ENCODE assay signal across 8 cellular contexts in the genomic region with DNA sequence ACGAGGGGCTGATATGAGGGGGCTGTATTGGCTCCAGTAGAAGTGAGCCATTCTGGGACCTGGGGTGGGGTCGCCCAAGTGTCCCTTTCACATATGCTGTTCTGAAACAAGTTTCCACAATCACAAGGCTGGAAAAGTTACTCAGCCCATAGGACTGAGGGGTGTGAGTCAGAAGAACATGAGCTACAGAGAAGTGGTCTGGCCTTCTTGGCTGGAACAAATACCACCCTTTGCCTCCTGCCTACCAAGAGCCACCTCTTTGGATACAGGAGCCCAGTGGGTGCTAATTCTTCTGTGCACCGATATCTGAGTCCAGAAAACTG. TPM values are rescaled to one million over a fixed set of nuclear protein-coding genes. Genes with fewer than 3 reads are reported as not detected.
DNase-seq lines count a peak whose midpoint lies in the region; ATAC-seq and TF ChIP-seq lines count a peak whose summit lies in the region.

No MANE protein-coding gene starts in this region.

- peaks cover 18% of the 10 kb centered on the region for H3K4me1 Mint-ChIP-seq in activated naive CD4-positive, alpha-beta T cell treated with anti-CD3 and anti-CD28 coated beads, Interleukin-2, amount 10 ng/mL, durations not matched to agents 7 days and 5 days
- H3K4me1 Mint-ChIP-seq in activated CD8-positive, alpha-beta T cell treated with anti-CD3 and anti-CD28 coated beads for 36 hours (ENCODE audit: low read depth), result peaks cover 16% of the 10 kb centered on the region
- H3K4me1 Mint-ChIP-seq in immature natural killer cell, result peaks cover 18 to 19% of the 10 kb centered on the region in 2 donors

- POLR2A ChIA-PET in activated CD8-positive, alpha-beta T cell treated with anti-CD3 and anti-CD28 coated beads for 36 hours (lab: Charles Lee), result interaction anchor here (0.7 to 2.1 kb wide), 7 partner anchors 10 to 139 kb away, joined by 3 to 12 read pairs (median 5); a partner anchor contains a TSS

- peak overlapping the region; percentile 97 to 100 (median 100) for H3K27ac ChIP-seq in thyroid gland

- no peaks in the 10 kb centered on the region for H3K27me3 ChIP-seq in thyroid gland

- no peak for TF ChIP-seq CTCF in activated CD8-positive, alpha-beta T cell treated with anti-CD3 and anti-CD28 coated beads for 36 hours (IDR thresholded peaks at IDR 0.05)
- TF ChIP-seq CTCF in thyroid gland (IDR thresholded peaks at IDR 0.05), result no peak

- no peaks in the 10 kb centered on the region for H3K9me3 ChIP-seq in thyroid gland

- no peaks in the 10 kb centered on the region for H3K9me3 Mint-ChIP-seq in activated naive CD4-positive, alpha-beta T cell treated with anti-CD3 and anti-CD28 coated beads, Interleukin-2, amount 10 ng/mL, durations not matched to agents 7 days and 5 days
- no peaks in the 10 kb centered on the region for H3K9me3 Mint-ChIP-seq in activated CD8-positive, alpha-beta T cell treated with anti-CD3 and anti-CD28 coated beads for 36 hours
- H3K9me3 Mint-ChIP-seq in immature natural killer cell, result no peaks in the 10 kb centered on the region

- no peak for ATAC-seq in activated CD8-positive, alpha-beta T cell treated with anti-CD3 and anti-CD28 coated beads for 36 hours
- ATAC-seq in GM18517 (IDR thresholded peaks at IDR 0.05; ENCODE audit: unreplicated experiment) (no peak), GM21360 (IDR thresholded peaks at IDR 0.05; ENCODE audit: unreplicated experiment) (no peak), HG02623 (IDR thresholded peaks at IDR 0.05; ENCODE audit: unreplicated experiment) (no peak)

- H3K36me3 ChIP-seq in thyroid gland, result no peaks in the 10 kb centered on the region

- DNase-seq in activated naive CD4-positive, alpha-beta T cell treated with anti-CD3 and anti-CD28 coated beads, Interleukin-2, amount 10 ng/mL, durations not matched to agents 7 days and 5 days, result no peak
- DNase-seq in activated naive CD4-positive, alpha-beta T cell treated with Interleukin-2 at 50 U/mL for 16 hours, result no peak
- no peak for DNase-seq in activated CD8-positive, alpha-beta T cell treated with anti-CD3 and anti-CD28 coated beads for 36 hours
- DNase-seq in immature natural killer cell (no peak), thyroid gland (no peak)

- no peak overlapping the region for H3K4me3 ChIP-seq in thyroid gland (replicated peaks in 1 of 3)

- peaks cover 5% of the 10 kb centered on the region in 2 donors for H3K4me1 ChIP-seq in thyroid gland

- WGBS in thyroid gland, 2 donors, result 73 to 82% methylated on average over 3 of the region's 3 CpGs

- no peak for TF ChIP-seq POLR2A in thyroid gland (IDR thresholded peaks at IDR 0.05)

- H3K4me3 Mint-ChIP-seq in activated naive CD4-positive, alpha-beta T cell treated with anti-CD3 and anti-CD28 coated beads, Interleukin-2, amount 10 ng/mL, durations not matched to agents 7 days and 5 days, result no peak overlapping the region
- no peak overlapping the region for H3K4me3 Mint-ChIP-seq in activated CD8-positive, alpha-beta T cell treated with anti-CD3 and anti-CD28 coated beads for 36 hours
- H3K4me3 Mint-ChIP-seq in immature natural killer cell, result peak overlapping the region in 3 of 5 donors; percentile 24 to 40 (median 35)

- H3K36me3 Mint-ChIP-seq in activated naive CD4-positive, alpha-beta T cell treated with anti-CD3 and anti-CD28 coated beads, Interleukin-2, amount 10 ng/mL, durations not matched to agents 7 days and 5 days, result peaks cover 1% of the 10 kb centered on the region
- H3K36me3 Mint-ChIP-seq in activated CD8-positive, alpha-beta T cell treated with anti-CD3 and anti-CD28 coated beads for 36 hours (ENCODE audit: low read depth), result peaks cover 2% of the 10 kb centered on the region
- H3K36me3 Mint-ChIP-seq in immature natural killer cell, result no peaks in the 10 kb centered on the region

- peaks cover 4% of the 10 kb centered on the region for H3K27me3 Mint-ChIP-seq in activated naive CD4-positive, alpha-beta T cell treated with anti-CD3 and anti-CD28 coated beads, Interleukin-2, amount 10 ng/mL, durations not matched to agents 7 days and 5 days
- H3K27me3 Mint-ChIP-seq in activated CD8-positive, alpha-beta T cell treated with anti-CD3 and anti-CD28 coated beads for 36 hours, result no peaks in the 10 kb centered on the region
- peaks cover 12 to 19% (median 14%) of the 10 kb centered on the region in 3 donors for H3K27me3 Mint-ChIP-seq in immature natural killer cell (ENCODE audit: low read depth in 3 of 3)

- intact Hi-C loops in activated CD8-positive, alpha-beta T cell treated with anti-CD3 and anti-CD28 coated beads for 36 hours (cut with micrococcal nuclease), result loop anchor here (5.0 kb wide), 2 partner anchors 44 to 144 kb away; a partner anchor contains a TSS
- intact Hi-C loops in thyroid gland (cut with DNase I), result no loop called here

- CTCF ChIA-PET in activated naive CD4-positive, alpha-beta T cell treated with anti-CD3 and anti-CD28 coated beads, Interleukin-2, amount 10 ng/mL, durations not matched to agents 7 days and 5 days (lab: Charles Lee), result interaction anchor here (1.1 to 2.1 kb wide), 5 partner anchors 12 to 150 kb away, joined by 4 to 12 read pairs (median 5); no protein-coding TSS in a partner anchor
- CTCF ChIA-PET in activated CD8-positive, alpha-beta T cell treated with anti-CD3 and anti-CD28 coated beads for 36 hours (lab: Charles Lee), result interaction anchor here (1.1 to 4.9 kb wide), 10 partner anchors 12 to 166 kb away, joined by 3 to 27 read pairs (median 10); no protein-coding TSS in a partner anchor

- H3K27ac Mint-ChIP-seq in activated naive CD4-positive, alpha-beta T cell treated with anti-CD3 and anti-CD28 coated beads, Interleukin-2, amount 10 ng/mL, durations not matched to agents 7 days and 5 days, result peak overlapping the region; percentile 70
- H3K27ac Mint-ChIP-seq in activated CD8-positive, alpha-beta T cell treated with anti-CD3 and anti-CD28 coated beads for 36 hours, result peak overlapping the region; percentile 42
- peak overlapping the region; percentile 89 to 100 (median 98) for H3K27ac Mint-ChIP-seq in immature natural killer cell

RNA-seq across cellular contexts. Expression of a gene that starts 42.4 kb away (rescaled TPM):
- 10 to 100 TPM; 35.3 to 35.8 TPM for total RNA-seq in activated CD8-positive, alpha-beta T cell treated with anti-CD3 and anti-CD28 coated beads for 36 hours
- 10 to 100 TPM in 1 of 3 donors, 1 to 10 TPM in 2; 5.0 to 22.8 (median 6.0) TPM for polyA plus RNA-seq in immature natural killer cell
- 10 to 100 TPM; 26.4 to 80.6 (median 32.0) TPM for total RNA-seq in thyroid gland

Comparison
In these comparisons a context has a peak if more than half of its experiments do, and no peak if none do; other contexts are left out.
1. H3K27ac Mint-ChIP-seq: peak in every context shown above with its lines; median percentile 98 in immature natural killer cell; 70 in activated naive CD4-positive, alpha-beta T cell treated with anti-CD3 and anti-CD28 coated beads, Interleukin-2, amount 10 ng/mL, durations not matched to agents 7 days and 5 days; 42 in activated CD8-positive, alpha-beta T cell treated with anti-CD3 and anti-CD28 coated beads for 36 hours.
2. H3K4me3 Mint-ChIP-seq: peak in immature natural killer cell (3 of 5); none in activated naive CD4-positive, alpha-beta T cell treated with anti-CD3 and anti-CD28 coated beads, Interleukin-2, amount 10 ng/mL, durations not matched to agents 7 days and 5 days (single experiment) and activated CD8-positive, alpha-beta T cell treated with anti-CD3 and anti-CD28 coated beads for 36 hours (single experiment).